Comparison of ENCODE assay signal across 18 cellular contexts in genomic region chr18:6836331-6836730, GRCh38.
DNase-seq lines count a peak whose midpoint lies in the region; ATAC-seq and TF ChIP-seq lines count a peak whose summit lies in the region.
"Had no signal": no experiment of that assay in that cellular context is flagged by ENCODE, and none has a peak within 500 bp of the region (broad histone marks: within the 10 kb centered on the region; RNA-seq: fewer than 3 reads in every experiment).

No MANE protein-coding gene starts in this region.

- no peak overlapping the region for H4K12ac ChIP-seq in trophoblast cell (ENCODE audit: low read depth, low read length)

- H3K36me3 ChIP-seq in trophoblast cell (ENCODE audit: control insufficient read depth in 1 of 2, insufficient read depth in 2 of 2, low read length in 2 of 2), result peaks cover 2 to 3% of the 10 kb centered on the region in 2 experiments
- H3K36me3 ChIP-seq: BLaER1, SJSA1 had no signal

- no peak overlapping the region for H3K18ac ChIP-seq in trophoblast cell (ENCODE audit: low read length)

- H2AK5ac ChIP-seq in trophoblast cell (ENCODE audit: low read length), result no peak overlapping the region

- TF ChIP-seq CTCF in RWPE1 (conservative IDR thresholded peaks at IDR 0.05; ENCODE audit: low read depth) (no peak), type B pancreatic cell (conservative IDR thresholded peaks at IDR 0.05) (no peak)

- no peak overlapping the region for H3K14ac ChIP-seq in trophoblast cell (ENCODE audit: low read length)

- H3K27me3 ChIP-seq in trophoblast cell (ENCODE audit: insufficient read depth, low read length), result no peaks in the 10 kb centered on the region
- H3K27me3 ChIP-seq: BLaER1, SJSA1 had no signal

- no peak overlapping the region for H3K4me2 ChIP-seq in trophoblast cell (ENCODE audit: low read length)
- H3K4me2 ChIP-seq: BLaER1 had no signal

- H3K27ac ChIP-seq in RWPE1 (no peak overlapping the region), epithelial cell of prostate (no peak overlapping the region), trophoblast cell (ENCODE audit: low read depth, low read length) (no peak overlapping the region)
- H3K27ac ChIP-seq: BLaER1, SJSA1 had no signal

- H4K91ac ChIP-seq in trophoblast cell (ENCODE audit: low read depth, low read length), result no peak overlapping the region

- H2AFZ ChIP-seq in trophoblast cell (ENCODE audit: insufficient read depth, low read length, poor library complexity), result no peak overlapping the region

- H3K4me1 ChIP-seq in trophoblast cell (ENCODE audit: control insufficient read depth in 1 of 2, insufficient read depth in 2 of 2, low read length in 2 of 2), result peaks cover 0 to 1% of the 10 kb centered on the region in 2 experiments
- H3K4me1 ChIP-seq: BLaER1, SJSA1 had no signal

- no peak overlapping the region for H2BK5ac ChIP-seq in trophoblast cell (ENCODE audit: low read depth, low read length, poor library complexity)

- H3K79me2 ChIP-seq in trophoblast cell (ENCODE audit: control insufficient read depth, insufficient read depth, low read length, poor library complexity), result no peaks in the 10 kb centered on the region

- H4K8ac ChIP-seq in trophoblast cell (ENCODE audit: low read depth, low read length), result no peak overlapping the region

- no peak overlapping the region for H3K4me3 ChIP-seq in trophoblast cell (ENCODE audit: low read depth, low read length)
- H3K4me3 ChIP-seq: BLaER1, SJSA1 had no signal

- peak; percentile 62 for DNase-seq in DMS53 (lab: John Stamatoyannopoulos, UW)
- DNase-seq in RWPE1 (ENCODE audit: low spot score), result peak; percentile 13
- DNase-seq in epithelial cell of prostate (ENCODE audit: low read depth, low spot score), result peak; percentile 73
- peak; percentile 28 to 46 for DNase-seq in trophoblast cell
- no peak for DNase-seq in type B pancreatic cell (ENCODE audit: extremely low spot score, unreplicated experiment)
- no peak for DNase-seq in NCI-H2196 (lab: John Stamatoyannopoulos, UW; ENCODE audit: unreplicated experiment)
- DNase-seq in NCI-H2227 (lab: John Stamatoyannopoulos, UW; ENCODE audit: unreplicated experiment), result no peak
- DNase-seq: 8988T; CD8-positive, alpha-beta T cell; DMS79 treated with DMSO at 0.1 percent for 48 hours; Karpas-422; NCI-H1105 treated with DMSO at 0.1 percent for 48 hours; NCI-H1694 treated with DMSO at 0.1 percent for 48 hours; NCI-H446 treated with DMSO at 0.1 percent for 48 hours; NCI-H748 treated with DMSO at 0.1 percent for 48 hours had no signal

- H3K9me3 ChIP-seq in trophoblast cell (ENCODE audit: insufficient read depth, low read depth, low read length), result no peaks in the 10 kb centered on the region
- H3K9me3 ChIP-seq: BLaER1, SJSA1 had no signal

- no peaks in the 10 kb centered on the region for H3K79me1 ChIP-seq in trophoblast cell (ENCODE audit: low read length)

- H2BK120ac ChIP-seq in trophoblast cell (ENCODE audit: insufficient read depth, low read length, poor library complexity), result no peak overlapping the region

- ATAC-seq in GM21526 (IDR thresholded peaks at IDR 0.05; ENCODE audit: low FRiP score, unreplicated experiment), result no peak
- ATAC-seq: CD8-positive, alpha-beta T cell had no signal

- WGBS in trophoblast cell (ENCODE audit: extremely low coverage, insufficient coverage, insufficient read length), result no CpG with 5 or more reads among the region's 1 CpG

- no peak overlapping the region for H3K4ac ChIP-seq in trophoblast cell (ENCODE audit: low read depth, low read length)

- no peak overlapping the region for H3K23ac ChIP-seq in trophoblast cell (ENCODE audit: low read length)

- peaks cover 4% of the 10 kb centered on the region for H3K9me3 Mint-ChIP-seq in type B pancreatic cell

- CTCF ChIA-PET in RWPE1 (lab: Yijun Ruan, JAX), result no interaction called here

- no peak overlapping the region for H3K9ac ChIP-seq in trophoblast cell (ENCODE audit: low read length)
- H3K9ac ChIP-seq: BLaER1 had no signal

- no peak overlapping the region for H3K27ac Mint-ChIP-seq in type B pancreatic cell
- H3K27ac Mint-ChIP-seq: CD8-positive, alpha-beta T cell had no signal

- no peaks in the 10 kb centered on the region for H3K27me3 Mint-ChIP-seq in type B pancreatic cell

- H3K4me1 Mint-ChIP-seq in type B pancreatic cell (ENCODE audit: unreplicated experiment), result no peaks in the 10 kb centered on the region

- H3K4me3 Mint-ChIP-seq in type B pancreatic cell, result no peak overlapping the region
- H3K4me3 Mint-ChIP-seq: CD8-positive, alpha-beta T cell had no signal

- POLR2A ChIA-PET in RWPE1 (lab: Yijun Ruan, JAX; ENCODE audit: low non-redundant PET), result no interaction called here

- H2BK12ac ChIP-seq in trophoblast cell (ENCODE audit: low read length), result no peak overlapping the region

- peaks cover 45% of the 10 kb centered on the region for H3K36me3 Mint-ChIP-seq in type B pancreatic cell
- H3K36me3 Mint-ChIP-seq: CD8-positive, alpha-beta T cell had no signal

Comparison
In these comparisons a context has a peak if more than half of its experiments do, and no peak if none do; other contexts are left out.
1. DNase-seq: peak in DMS53 (single experiment), RWPE1 (single experiment), epithelial cell of prostate (single experiment) and trophoblast cell (2 of 2); none in type B pancreatic cell (single experiment), NCI-H2196 (single experiment) and NCI-H2227 (single experiment).